Comparison of ENCODE assay signal across 8 cellular contexts in genomic region chr2:74146929-74147728, GRCh38.
DNase-seq lines count a peak whose midpoint lies in the region; ATAC-seq lines count a peak whose summit lies in the region.

No MANE protein-coding gene starts in this region.

- H3K4me1 ChIP-seq in muscle layer of colon (ENCODE audit: insufficient read depth, low read length), result peaks cover 28% of the 10 kb centered on the region

- no peaks in the 10 kb centered on the region for H3K27me3 ChIP-seq in muscle layer of colon (ENCODE audit: control insufficient read depth in 1 of 2, insufficient read depth in 2 of 2, low read length in 2 of 2)

- H3K9me3 ChIP-seq in muscle layer of colon (ENCODE audit: low read length), result no peaks in the 10 kb centered on the region

- H3K4me1 Mint-ChIP-seq in effector memory CD8-positive, alpha-beta T cell (ENCODE audit: low read depth in 2 of 2), result peaks cover 4 to 7% of the 10 kb centered on the region in 2 donors

- H3K27me3 Mint-ChIP-seq in effector memory CD8-positive, alpha-beta T cell, result no peaks in the 10 kb centered on the region

- ATAC-seq in effector memory CD8-positive, alpha-beta T cell (replicated peaks), result peak; percentile 47
- ATAC-seq in GM21515 (IDR thresholded peaks at IDR 0.05; ENCODE audit: unreplicated experiment), result no peak

- peaks cover 16% of the 10 kb centered on the region for H3K36me3 Mint-ChIP-seq in effector memory CD8-positive, alpha-beta T cell (ENCODE audit: insufficient read depth)

- peak overlapping the region; percentile 41 for H3K9ac ChIP-seq in muscle layer of colon (ENCODE audit: low read length)

- H3K27ac ChIP-seq in muscle layer of colon (ENCODE audit: low read depth, low read length), result peak overlapping the region; percentile 57

- no peak overlapping the region for H3K27ac Mint-ChIP-seq in effector memory CD8-positive, alpha-beta T cell

- DNase-seq in DMS 273 (lab: John Stamatoyannopoulos, UW; ENCODE audit: unreplicated experiment) (peak; percentile 42), DMS 273 treated with DMSO at 0.1 percent for 48 hours (lab: John Stamatoyannopoulos, UW) (no peak), HCEC 1CT (peak; percentile 28), NOMO-1 treated with dmso at 0.1 percent for 144 hours (lab: John Stamatoyannopoulos, UW; ENCODE audit: unreplicated experiment) (peak; percentile 20), NCI-H2107 treated with DMSO at 0.1 percent for 48 hours (lab: John Stamatoyannopoulos, UW; ENCODE audit: unreplicated experiment) (no peak)
- DNase-seq in effector memory CD8-positive, alpha-beta T cell, result no peak

- peak overlapping the region; percentile 78 to 79 for H3K4me3 ChIP-seq in muscle layer of colon (ENCODE audit: low read depth in 1 of 2, low read length in 2 of 2)

- H3K4me3 Mint-ChIP-seq in effector memory CD8-positive, alpha-beta T cell, result no peak overlapping the region

- H3K36me3 ChIP-seq in muscle layer of colon (ENCODE audit: insufficient read depth, low read length), result peaks cover 4% of the 10 kb centered on the region

- no peaks in the 10 kb centered on the region for H3K9me3 Mint-ChIP-seq in effector memory CD8-positive, alpha-beta T cell

Comparison
In these comparisons a context has a peak if more than half of its experiments do, and no peak if none do; other contexts are left out.
1. DNase-seq: peak in DMS 273 (single experiment), HCEC 1CT (single experiment) and NOMO-1 treated with dmso at 0.1 percent for 144 hours (single experiment); none in DMS 273 treated with DMSO at 0.1 percent for 48 hours (single experiment), effector memory CD8-positive, alpha-beta T cell (0 of 3) and NCI-H2107 treated with DMSO at 0.1 percent for 48 hours (single experiment).